ENCODE assay signal across 18 cellular contexts in genomic region chr2:190618030-190618429, GRCh38.
"Had no signal": no experiment of that assay in that cellular context is flagged by ENCODE, and none has a peak within 500 bp of the region (broad histone marks: within the 10 kb centered on the region; RNA-seq: fewer than 3 reads in every experiment).

No MANE protein-coding gene starts in this region.

- DNase-seq: activated CD4-positive, alpha-beta T cell treated with anti-CD3 and anti-CD28 coated beads for 1 hour; activated effector memory CD4-positive, alpha-beta T cell treated with anti-CD3 and anti-CD28 coated beads, Interleukin-2, amount 50 U/mL, for 16 hours; activated T-cell treated with anti-CD3 and anti-CD28 coated beads, Interleukin-2, amount 50 U/mL, for 72 hours; cerebellar nuclear complex; effector memory CD4-positive, alpha-beta T cell; heart right ventricle; left cardiac atrium; occipital lobe; retina; stimulated activated CD8-positive, alpha-beta memory T cell treated with anti-CD3 and anti-CD28 coated beads, Interleukin-4, amount 100 ng/mL, for 48 hours; stimulated activated naive CD4-positive, alpha-beta T cell; T-helper 2 cell; WERI-Rb-1 had no signal

- H3K27ac ChIP-seq: esophagus muscularis mucosa, gastroesophageal sphincter, heart right ventricle, WERI-Rb-1 had no signal

- H3K36me3 ChIP-seq: esophagus muscularis mucosa, gastroesophageal sphincter, heart right ventricle, WERI-Rb-1 had no signal

- ATAC-seq: activated T-cell treated with anti-CD3 and anti-CD28 coated beads, Interleukin-2, amount 50 U/mL, for 72 hours; gastroesophageal sphincter; heart right ventricle had no signal

- H3K27me3 ChIP-seq: esophagus muscularis mucosa, gastroesophageal sphincter, heart right ventricle had no signal

- H3K9me3 ChIP-seq: esophagus muscularis mucosa, gastroesophageal sphincter had no signal

- FAIRE-seq: bronchial epithelial cell, endothelial cell of umbilical vein had no signal

- H3K4me1 ChIP-seq: esophagus muscularis mucosa, gastroesophageal sphincter, heart right ventricle had no signal

- H3K4me3 ChIP-seq: esophagus muscularis mucosa, gastroesophageal sphincter, heart right ventricle, lung had no signal
